In the genomic region with DNA sequence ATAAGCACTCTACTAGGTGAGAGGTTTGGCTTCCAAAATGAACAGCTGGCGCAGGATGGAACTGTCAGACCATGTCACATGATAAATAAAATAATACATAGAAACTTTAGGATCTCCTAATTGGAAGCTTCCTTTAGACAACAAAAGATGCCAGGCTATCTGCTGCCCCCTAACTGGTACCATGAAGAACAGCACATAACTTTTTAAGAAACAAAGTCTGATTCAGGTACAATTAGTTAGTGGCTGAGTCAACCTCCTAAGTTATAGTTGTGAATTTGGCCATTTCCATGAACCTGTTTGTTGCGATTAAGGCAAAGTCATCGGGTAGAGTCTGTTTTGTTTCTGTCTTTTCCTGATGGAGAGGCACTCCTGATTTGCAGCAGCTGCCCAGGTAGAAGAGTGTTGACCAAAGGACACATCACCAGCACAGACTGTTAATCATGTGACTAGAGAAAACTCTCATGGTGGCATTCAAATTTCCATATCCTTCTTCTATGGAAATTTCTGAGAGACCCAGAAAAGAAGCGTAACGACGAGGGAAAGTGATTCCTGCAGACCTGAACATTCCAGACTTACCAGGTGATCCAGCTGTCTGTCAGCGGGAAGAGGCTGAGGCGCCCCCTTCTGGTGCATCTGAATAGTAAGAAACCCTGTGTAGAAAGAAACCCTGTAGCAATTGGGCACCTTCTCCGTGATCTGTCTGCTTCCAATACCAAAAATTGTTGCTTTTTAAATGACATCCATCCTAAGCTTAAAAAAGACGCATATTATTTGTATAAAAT, we compare ENCODE assay signal across 8 cellular contexts. TPM values are rescaled to one million over a fixed set of nuclear protein-coding genes. Genes with fewer than 3 reads are reported as not detected.
A peak's percentile ranks its signal among the peaks of the same experiment; 100 is the strongest.
DNase-seq lines count a peak whose midpoint lies in the region; ATAC-seq and TF ChIP-seq lines count a peak whose summit lies in the region.

No MANE protein-coding gene starts in this region.

- intact Hi-C loops in MCF 10A (cut with micrococcal nuclease) = loop anchor here (1.0 kb wide), 1 partner anchor 1382 kb away; no protein-coding TSS in a partner anchor
- intact Hi-C loops in breast epithelium (cut with DNase I; ENCODE audit: low total_unique reads) = no loop called here
- intact Hi-C loops in PC-9 (cut with micrococcal nuclease; ENCODE audit: unreplicated experiment) = no loop called here
- intact Hi-C loops in thyroid gland (cut with DNase I) = loop anchor here (10.0 kb wide), 1 partner anchor 1387 kb away; no protein-coding TSS in a partner anchor

- no peak overlapping the region for H3K4me3 ChIP-seq in breast epithelium
- no peak overlapping the region for H3K4me3 ChIP-seq in PC-9
- no peak overlapping the region for H3K4me3 ChIP-seq in fibroblast of villous mesenchyme (ENCODE audit: low read depth, low read length)
- H3K4me3 ChIP-seq in thyroid gland (replicated peaks in 1 of 3) = no peak overlapping the region

- no peaks in the 10 kb centered on the region for H3K4me1 Mint-ChIP-seq in MCF 10A (ENCODE audit: insufficient read depth, unreplicated experiment)

- BruUV-seq in MCF 10A (replicated peaks; lab: Mats Ljungman, UMichigan) (no TSS peak), PC-9 (replicated peaks; lab: Mats Ljungman, UMichigan) (no TSS peak)

- H3K9me2 ChIP-seq in PC-9 (ENCODE audit: insufficient read depth) = no peaks in the 10 kb centered on the region

- ATAC-seq in GM18520 (IDR thresholded peaks at IDR 0.05; ENCODE audit: unreplicated experiment) = no peak

- CTCF ChIA-PET in MCF 10A (lab: Yijun Ruan, JAX) (interaction anchor here (0.5 to 3.3 kb wide), 12 partner anchors 8 to 1480 kb away, joined by 3 to 29 read pairs (median 5); no protein-coding TSS in a partner anchor), PC-9 (lab: Charles Lee) (no interaction called here)

- no peaks in the 10 kb centered on the region for H3F3A ChIP-seq in PC-9 (ENCODE audit: insufficient read depth, low read depth)

- H3K9me3 ChIP-seq in breast epithelium = no peaks in the 10 kb centered on the region
- no peaks in the 10 kb centered on the region; the same call in 1 of the 2 replicates for H3K9me3 ChIP-seq in PC-9 (ENCODE audit: insufficient read depth, low read depth)
- no peaks in the 10 kb centered on the region for H3K9me3 ChIP-seq in thyroid gland

- H3K4me1 ChIP-seq in breast epithelium (no peaks in the 10 kb centered on the region), PC-9 (replicated peaks; ENCODE audit: insufficient read depth) (no peaks in the 10 kb centered on the region), thyroid gland (no peaks in the 10 kb centered on the region)

- H4K20me1 ChIP-seq in PC-9 (ENCODE audit: insufficient read depth) = no peaks in the 10 kb centered on the region

- H3K27ac ChIP-seq in breast epithelium = no peak overlapping the region
- no peak overlapping the region for H3K27ac ChIP-seq in PC-9
- no peak overlapping the region for H3K27ac ChIP-seq in thyroid gland

- H3K27me3 Mint-ChIP-seq in MCF 10A (ENCODE audit: insufficient read depth, unreplicated experiment) = no peaks in the 10 kb centered on the region

- WGBS in thyroid gland, 2 donors = 32 to 38% methylated on average over 10 of the region's 10 CpGs

- no peaks in the 10 kb centered on the region for H3K79me2 ChIP-seq in PC-9 (ENCODE audit: low read depth)

- DNase-seq in MCF 10A (ENCODE audit: unreplicated experiment) (peak; percentile 57), breast epithelium (ENCODE audit: low spot score in 2 of 2) (no peak), PC-9 (peak in 1 of 2 experiments; percentile 8), fibroblast of villous mesenchyme (ENCODE audit: low read depth) (no peak), thyroid gland (peak; percentile 52 to 69), NCI-H2196 treated with DMSO at 0.1 percent for 48 hours (lab: John Stamatoyannopoulos, UW; ENCODE audit: unreplicated experiment) (no peak), NCI-H2107 (lab: John Stamatoyannopoulos, UW) (no peak)

- H3K36me3 ChIP-seq in breast epithelium (no peaks in the 10 kb centered on the region), PC-9 (ENCODE audit: low read depth) (no peaks in the 10 kb centered on the region), thyroid gland (no peaks in the 10 kb centered on the region)

- TF ChIP-seq CTCF in MCF 10A (IDR thresholded peaks at IDR 0.05; ENCODE audit: unreplicated experiment) = peak; percentile 27
- TF ChIP-seq CTCF in breast epithelium (IDR thresholded peaks at IDR 0.05) = peak in 1 of 3 donors; percentile 26
- peak; percentile 57 for TF ChIP-seq CTCF in PC-9 (conservative IDR thresholded peaks at IDR 0.05)
- peak; percentile 52 for TF ChIP-seq CTCF in fibroblast of villous mesenchyme (IDR thresholded peaks at IDR 0.05; ENCODE audit: insufficient read depth, low read depth, low read length)
- TF ChIP-seq CTCF in thyroid gland (IDR thresholded peaks at IDR 0.05) = peak in 5 of 6 experiments; percentile 10 to 55 (median 42)

- no peak overlapping the region for H3K27ac Mint-ChIP-seq in MCF 10A (ENCODE audit: low read depth, unreplicated experiment)

- POLR2A ChIA-PET in MCF 10A (lab: Yijun Ruan, JAX) = no interaction called here
- POLR2A ChIA-PET in PC-9 (lab: Charles Lee; ENCODE audit: unreplicated experiment) = interaction anchor here (0.7 kb wide), 1 partner anchor 729 kb away, joined by 5 read pairs; no protein-coding TSS in a partner anchor

- H3K4me2 ChIP-seq in PC-9 = no peak overlapping the region

- no peak overlapping the region for H3K4me3 Mint-ChIP-seq in MCF 10A (ENCODE audit: unreplicated experiment)

- no peaks in the 10 kb centered on the region for H3K27me3 ChIP-seq in breast epithelium
- H3K27me3 ChIP-seq in PC-9 (ENCODE audit: insufficient read depth, low read depth) = no peaks in the 10 kb centered on the region
- H3K27me3 ChIP-seq in thyroid gland = no peaks in the 10 kb centered on the region

- TF ChIP-seq POLR2A in breast epithelium (IDR thresholded peaks at IDR 0.05) = no peak
- TF ChIP-seq POLR2A in thyroid gland (IDR thresholded peaks at IDR 0.05) = no peak

- no peak overlapping the region for H2AFZ ChIP-seq in PC-9

- H3K9me3 Mint-ChIP-seq in MCF 10A (ENCODE audit: unreplicated experiment) = no peaks in the 10 kb centered on the region

- no peaks in the 10 kb centered on the region for H3K36me3 Mint-ChIP-seq in MCF 10A (ENCODE audit: insufficient read depth, unreplicated experiment)

RNA-seq across cellular contexts. Expression of gene INHBA, which starts 8.6 kb away (rescaled TPM):
- total RNA-seq in MCF 10A (2022) (10.0 and 14.3 TPM in 2 replicates), breast epithelium (1 to 10 TPM in 1 of 3 donors, under 1 TPM in 2; 0.59 to 2.0 (median 0.64) TPM), PC-9 (2021) (17.3 and 17.6 TPM in 2 replicates), fibroblast of villous mesenchyme (65.2 and 84.7 TPM in 2 replicates), thyroid gland (1 to 10 TPM; 1.3 to 3.0 (median 1.5) TPM)

Comparison
In these comparisons a context has a peak if more than half of its experiments do, and no peak if none do; other contexts are left out.
1. DNase-seq: peak in MCF 10A (single experiment) and thyroid gland (2 of 2); none in breast epithelium (0 of 2), fibroblast of villous mesenchyme (single experiment), NCI-H2196 treated with DMSO at 0.1 percent for 48 hours (single experiment) and NCI-H2107 (single experiment).
2. intact Hi-C loops: an anchor here in MCF 10A (1.0 kb wide) and thyroid gland (10.0 kb wide); none called in breast epithelium and PC-9.